1 cellular context compared by ENCODE assay signal in the genomic region with DNA sequence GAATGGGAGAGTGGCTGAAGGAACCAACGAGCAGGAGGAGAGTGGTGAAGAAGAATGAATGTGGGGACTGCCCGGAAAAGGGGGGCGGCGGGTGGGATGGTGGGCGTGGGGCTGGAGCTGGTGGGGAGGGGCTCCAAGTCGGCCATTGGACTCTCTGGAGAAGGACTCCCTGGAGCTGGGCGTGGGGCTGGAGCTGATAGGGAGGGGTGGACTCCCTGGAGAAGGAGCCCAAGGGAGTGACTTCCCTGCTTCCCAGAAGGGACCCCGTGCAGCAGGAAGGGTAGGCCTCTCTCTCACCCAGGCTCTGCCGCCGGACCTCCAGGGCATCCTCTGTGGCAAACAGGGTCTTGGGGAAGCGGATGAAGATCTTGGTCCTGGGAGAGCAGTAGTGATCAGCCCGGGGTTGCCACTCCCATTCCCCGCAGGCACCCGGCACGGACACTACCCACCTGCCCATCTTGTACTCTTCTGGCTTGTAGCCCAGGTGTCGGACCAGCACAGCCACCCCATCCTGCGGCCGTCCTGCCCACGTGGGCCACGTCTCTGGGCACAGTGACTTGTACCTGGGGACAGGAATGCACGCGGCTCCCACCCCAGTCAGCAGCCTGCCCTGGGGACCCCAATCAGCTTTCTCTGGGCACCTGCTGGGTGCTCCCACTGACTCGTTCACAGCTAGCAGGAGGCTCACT.
TF ChIP-seq lines count a peak whose summit lies in the region.

No MANE protein-coding gene starts in this region.

TF ChIP-seq in HepG2, 621 proteins besides CTCF, POLR2A, EP300 and RAD21:
- TF ChIP-seq, protein P1, sequence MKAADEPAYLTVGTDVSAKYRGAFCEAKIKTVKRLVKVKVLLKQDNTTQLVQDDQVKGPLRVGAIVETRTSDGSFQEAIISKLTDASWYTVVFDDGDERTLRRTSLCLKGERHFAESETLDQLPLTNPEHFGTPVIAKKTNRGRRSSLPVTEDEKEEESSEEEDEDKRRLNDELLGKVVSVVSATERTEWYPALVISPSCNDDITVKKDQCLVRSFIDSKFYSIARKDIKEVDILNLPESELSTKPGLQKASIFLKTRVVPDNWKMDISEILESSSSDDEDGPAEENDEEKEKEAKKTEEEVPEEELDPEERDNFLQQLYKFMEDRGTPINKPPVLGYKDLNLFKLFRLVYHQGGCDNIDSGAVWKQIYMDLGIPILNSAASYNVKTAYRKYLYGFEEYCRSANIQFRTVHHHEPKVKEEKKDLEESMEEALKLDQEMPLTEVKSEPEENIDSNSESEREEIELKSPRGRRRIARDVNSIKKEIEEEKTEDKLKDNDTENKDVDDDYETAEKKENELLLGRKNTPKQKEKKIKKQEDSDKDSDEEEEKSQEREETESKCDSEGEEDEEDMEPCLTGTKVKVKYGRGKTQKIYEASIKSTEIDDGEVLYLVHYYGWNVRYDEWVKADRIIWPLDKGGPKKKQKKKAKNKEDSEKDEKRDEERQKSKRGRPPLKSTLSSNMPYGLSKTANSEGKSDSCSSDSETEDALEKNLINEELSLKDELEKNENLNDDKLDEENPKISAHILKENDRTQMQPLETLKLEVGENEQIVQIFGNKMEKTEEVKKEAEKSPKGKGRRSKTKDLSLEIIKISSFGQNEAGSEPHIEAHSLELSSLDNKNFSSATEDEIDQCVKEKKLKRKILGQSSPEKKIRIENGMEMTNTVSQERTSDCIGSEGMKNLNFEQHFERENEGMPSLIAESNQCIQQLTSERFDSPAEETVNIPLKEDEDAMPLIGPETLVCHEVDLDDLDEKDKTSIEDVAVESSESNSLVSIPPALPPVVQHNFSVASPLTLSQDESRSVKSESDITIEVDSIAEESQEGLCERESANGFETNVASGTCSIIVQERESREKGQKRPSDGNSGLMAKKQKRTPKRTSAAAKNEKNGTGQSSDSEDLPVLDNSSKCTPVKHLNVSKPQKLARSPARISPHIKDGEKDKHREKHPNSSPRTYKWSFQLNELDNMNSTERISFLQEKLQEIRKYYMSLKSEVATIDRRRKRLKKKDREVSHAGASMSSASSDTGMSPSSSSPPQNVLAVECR (CRISPR knock-in tag; IDR thresholded peaks at IDR 0.05; ENCODE audit: borderline replicate concordance), result no peak
- TF ChIP-seq GLI4 (CRISPR knock-in tag; IDR thresholded peaks at IDR 0.05; ENCODE audit: borderline replicate concordance) (no peak), ZNF839 (CRISPR knock-in tag; IDR thresholded peaks at IDR 0.05; ENCODE audit: borderline replicate concordance) (no peak), NONO (IDR thresholded peaks at IDR 0.05) (no peak), NONO (CRISPR knock-in tag; conservative IDR thresholded peaks at IDR 0.05) (no peak), CHCHD3 (CRISPR knock-in tag; IDR thresholded peaks at IDR 0.05) (no peak), ZNF562 (CRISPR knock-in tag; IDR thresholded peaks at IDR 0.05; ENCODE audit: borderline replicate concordance) (no peak), KAT2B (IDR thresholded peaks at IDR 0.05; ENCODE audit: borderline replicate concordance, low read depth, low read length) (no peak), FOXC1 (CRISPR knock-in tag; IDR thresholded peaks at IDR 0.05; ENCODE audit: borderline replicate concordance) (no peak)
- TF ChIP-seq, protein P2, sequence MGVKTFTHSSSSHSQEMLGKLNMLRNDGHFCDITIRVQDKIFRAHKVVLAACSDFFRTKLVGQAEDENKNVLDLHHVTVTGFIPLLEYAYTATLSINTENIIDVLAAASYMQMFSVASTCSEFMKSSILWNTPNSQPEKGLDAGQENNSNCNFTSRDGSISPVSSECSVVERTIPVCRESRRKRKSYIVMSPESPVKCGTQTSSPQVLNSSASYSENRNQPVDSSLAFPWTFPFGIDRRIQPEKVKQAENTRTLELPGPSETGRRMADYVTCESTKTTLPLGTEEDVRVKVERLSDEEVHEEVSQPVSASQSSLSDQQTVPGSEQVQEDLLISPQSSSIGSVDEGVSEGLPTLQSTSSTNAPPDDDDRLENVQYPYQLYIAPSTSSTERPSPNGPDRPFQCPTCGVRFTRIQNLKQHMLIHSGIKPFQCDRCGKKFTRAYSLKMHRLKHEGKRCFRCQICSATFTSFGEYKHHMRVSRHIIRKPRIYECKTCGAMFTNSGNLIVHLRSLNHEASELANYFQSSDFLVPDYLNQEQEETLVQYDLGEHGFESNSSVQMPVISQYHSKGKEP (CRISPR knock-in tag; IDR thresholded peaks at IDR 0.05), result no peak
- TF ChIP-seq, protein P3, sequence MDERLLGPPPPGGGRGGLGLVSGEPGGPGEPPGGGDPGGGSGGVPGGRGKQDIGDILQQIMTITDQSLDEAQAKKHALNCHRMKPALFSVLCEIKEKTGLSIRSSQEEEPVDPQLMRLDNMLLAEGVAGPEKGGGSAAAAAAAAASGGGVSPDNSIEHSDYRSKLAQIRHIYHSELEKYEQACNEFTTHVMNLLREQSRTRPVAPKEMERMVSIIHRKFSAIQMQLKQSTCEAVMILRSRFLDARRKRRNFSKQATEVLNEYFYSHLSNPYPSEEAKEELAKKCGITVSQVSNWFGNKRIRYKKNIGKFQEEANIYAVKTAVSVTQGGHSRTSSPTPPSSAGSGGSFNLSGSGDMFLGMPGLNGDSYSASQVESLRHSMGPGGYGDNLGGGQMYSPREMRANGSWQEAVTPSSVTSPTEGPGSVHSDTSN (CRISPR knock-in tag; IDR thresholded peaks at IDR 0.05), result no peak
